In genomic region chr1:108854226-108855019, GRCh38 we compare ENCODE assay signal across 2 cellular contexts.
TF ChIP-seq lines count a peak whose summit lies in the region.

No MANE protein-coding gene starts in this region.

TF ChIP-seq in GM23338, 12 proteins besides CTCF, POLR2A, EP300 and RAD21:
- TF ChIP-seq STAT1 (IDR thresholded peaks at IDR 0.05; ENCODE audit: unreplicated experiment) (no peak), CREB1 (CRISPR knock-in tag; IDR thresholded peaks at IDR 0.05; ENCODE audit: low read depth) (no peak), EZH2phosphoT487 (IDR thresholded peaks at IDR 0.05; ENCODE audit: unreplicated experiment) (no peak), ZNF331 (CRISPR knock-in tag; IDR thresholded peaks at IDR 0.05; ENCODE audit: low read depth) (no peak), NANOG (IDR thresholded peaks at IDR 0.05; ENCODE audit: borderline replicate concordance) (no peak), EZH2 (IDR thresholded peaks at IDR 0.05; ENCODE audit: low read depth, unreplicated experiment) (no peak), REST (IDR thresholded peaks at IDR 0.05; ENCODE audit: unreplicated experiment) (no peak), ZNF114 (CRISPR knock-in tag; IDR thresholded peaks at IDR 0.05) (no peak), JUNB (IDR thresholded peaks at IDR 0.05; ENCODE audit: unreplicated experiment) (no peak), POLR2AphosphoS5 (IDR thresholded peaks at IDR 0.05; ENCODE audit: low read depth) (no peak)
- TF ChIP-seq, protein P1, sequence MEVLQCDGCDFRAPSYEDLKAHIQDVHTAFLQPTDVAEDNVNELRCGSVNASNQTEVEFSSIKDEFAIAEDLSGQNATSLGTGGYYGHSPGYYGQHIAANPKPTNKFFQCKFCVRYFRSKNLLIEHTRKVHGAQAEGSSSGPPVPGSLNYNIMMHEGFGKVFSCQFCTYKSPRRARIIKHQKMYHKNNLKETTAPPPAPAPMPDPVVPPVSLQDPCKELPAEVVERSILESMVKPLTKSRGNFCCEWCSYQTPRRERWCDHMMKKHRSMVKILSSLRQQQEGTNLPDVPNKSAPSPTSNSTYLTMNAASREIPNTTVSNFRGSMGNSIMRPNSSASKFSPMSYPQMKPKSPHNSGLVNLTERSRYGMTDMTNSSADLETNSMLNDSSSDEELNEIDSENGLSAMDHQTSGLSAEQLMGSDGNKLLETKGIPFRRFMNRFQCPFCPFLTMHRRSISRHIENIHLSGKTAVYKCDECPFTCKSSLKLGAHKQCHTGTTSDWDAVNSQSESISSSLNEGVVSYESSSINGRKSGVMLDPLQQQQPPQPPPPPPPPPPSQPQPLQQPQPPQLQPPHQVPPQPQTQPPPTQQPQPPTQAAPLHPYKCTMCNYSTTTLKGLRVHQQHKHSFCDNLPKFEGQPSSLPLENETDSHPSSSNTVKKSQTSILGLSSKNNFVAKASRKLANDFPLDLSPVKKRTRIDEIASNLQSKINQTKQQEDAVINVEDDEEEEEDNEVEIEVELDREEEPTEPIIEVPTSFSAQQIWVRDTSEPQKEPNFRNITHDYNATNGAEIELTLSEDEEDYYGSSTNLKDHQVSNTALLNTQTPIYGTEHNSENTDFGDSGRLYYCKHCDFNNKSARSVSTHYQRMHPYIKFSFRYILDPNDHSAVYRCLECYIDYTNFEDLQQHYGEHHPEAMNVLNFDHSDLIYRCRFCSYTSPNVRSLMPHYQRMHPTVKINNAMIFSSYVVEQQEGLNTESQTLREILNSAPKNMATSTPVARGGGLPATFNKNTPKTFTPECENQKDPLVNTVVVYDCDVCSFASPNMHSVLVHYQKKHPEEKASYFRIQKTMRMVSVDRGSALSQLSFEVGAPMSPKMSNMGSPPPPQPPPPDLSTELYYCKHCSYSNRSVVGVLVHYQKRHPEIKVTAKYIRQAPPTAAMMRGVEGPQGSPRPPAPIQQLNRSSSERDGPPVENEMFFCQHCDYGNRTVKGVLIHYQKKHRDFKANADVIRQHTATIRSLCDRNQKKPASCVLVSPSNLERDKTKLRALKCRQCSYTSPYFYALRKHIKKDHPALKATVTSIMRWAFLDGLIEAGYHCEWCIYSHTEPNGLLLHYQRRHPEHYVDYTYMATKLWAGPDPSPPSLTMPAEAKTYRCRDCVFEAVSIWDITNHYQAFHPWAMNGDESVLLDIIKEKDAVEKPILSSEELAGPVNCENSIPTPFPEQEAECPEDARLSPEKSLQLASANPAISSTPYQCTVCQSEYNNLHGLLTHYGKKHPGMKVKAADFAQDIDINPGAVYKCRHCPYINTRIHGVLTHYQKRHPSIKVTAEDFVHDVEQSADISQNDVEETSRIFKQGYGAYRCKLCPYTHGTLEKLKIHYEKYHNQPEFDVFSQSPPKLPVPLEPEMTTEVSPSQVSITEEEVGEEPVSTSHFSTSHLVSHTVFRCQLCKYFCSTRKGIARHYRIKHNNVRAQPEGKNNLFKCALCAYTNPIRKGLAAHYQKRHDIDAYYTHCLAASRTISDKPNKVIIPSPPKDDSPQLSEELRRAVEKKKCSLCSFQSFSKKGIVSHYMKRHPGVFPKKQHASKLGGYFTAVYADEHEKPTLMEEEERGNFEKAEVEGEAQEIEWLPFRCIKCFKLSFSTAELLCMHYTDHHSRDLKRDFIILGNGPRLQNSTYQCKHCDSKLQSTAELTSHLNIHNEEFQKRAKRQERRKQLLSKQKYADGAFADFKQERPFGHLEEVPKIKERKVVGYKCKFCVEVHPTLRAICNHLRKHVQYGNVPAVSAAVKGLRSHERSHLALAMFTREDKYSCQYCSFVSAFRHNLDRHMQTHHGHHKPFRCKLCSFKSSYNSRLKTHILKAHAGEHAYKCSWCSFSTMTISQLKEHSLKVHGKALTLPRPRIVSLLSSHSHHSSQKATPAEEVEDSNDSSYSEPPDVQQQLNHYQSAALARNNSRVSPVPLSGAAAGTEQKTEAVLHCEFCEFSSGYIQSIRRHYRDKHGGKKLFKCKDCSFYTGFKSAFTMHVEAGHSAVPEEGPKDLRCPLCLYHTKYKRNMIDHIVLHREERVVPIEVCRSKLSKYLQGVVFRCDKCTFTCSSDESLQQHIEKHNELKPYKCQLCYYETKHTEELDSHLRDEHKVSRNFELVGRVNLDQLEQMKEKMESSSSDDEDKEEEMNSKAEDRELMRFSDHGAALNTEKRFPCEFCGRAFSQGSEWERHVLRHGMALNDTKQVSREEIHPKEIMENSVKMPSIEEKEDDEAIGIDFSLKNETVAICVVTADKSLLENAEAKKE (CRISPR knock-in tag; IDR thresholded peaks at IDR 0.05): no peak
- TF ChIP-seq, protein P2, sequence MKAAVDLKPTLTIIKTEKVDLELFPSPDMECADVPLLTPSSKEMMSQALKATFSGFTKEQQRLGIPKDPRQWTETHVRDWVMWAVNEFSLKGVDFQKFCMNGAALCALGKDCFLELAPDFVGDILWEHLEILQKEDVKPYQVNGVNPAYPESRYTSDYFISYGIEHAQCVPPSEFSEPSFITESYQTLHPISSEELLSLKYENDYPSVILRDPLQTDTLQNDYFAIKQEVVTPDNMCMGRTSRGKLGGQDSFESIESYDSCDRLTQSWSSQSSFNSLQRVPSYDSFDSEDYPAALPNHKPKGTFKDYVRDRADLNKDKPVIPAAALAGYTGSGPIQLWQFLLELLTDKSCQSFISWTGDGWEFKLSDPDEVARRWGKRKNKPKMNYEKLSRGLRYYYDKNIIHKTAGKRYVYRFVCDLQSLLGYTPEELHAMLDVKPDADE (IDR thresholded peaks at IDR 0.05): no peak

TF ChIP-seq in K562, 482 proteins besides CTCF, POLR2A, EP300 and RAD21:
- TF ChIP-seq SPI1 (IDR thresholded peaks at IDR 0.05; ENCODE audit: borderline replicate concordance, low read depth, low read length) (peak; percentile 27; the same call in 1 of the 2 replicates), KAT7 (CRISPR knock-in tag; IDR thresholded peaks at IDR 0.05; ENCODE audit: borderline replicate concordance) (no peak), ID3 (CRISPR knock-in tag; IDR thresholded peaks at IDR 0.05) (no peak), ID3 (tag; IDR thresholded peaks at IDR 0.05) (no peak)
TF ChIP-seq in K562: peak in this region for 1.
